Comparison of ENCODE assay signal across 8 cellular contexts in genomic region chr20:1764136-1765033, GRCh38.
DNase-seq lines count a peak whose midpoint lies in the region; ATAC-seq, FAIRE-seq and TF ChIP-seq lines count a peak whose summit lies in the region.

No MANE protein-coding gene starts in this region.

- DNase-seq in NCI-H2171 treated with DMSO at 0.1 percent for 48 hours (lab: John Stamatoyannopoulos, UW), result peak; percentile 86
- DNase-seq in bronchial epithelial cell (ENCODE audit: low read depth), result peak; percentile 75
- peak; percentile 33 for DNase-seq in keratinocyte (ENCODE audit: low read depth, low spot score)
- peak; percentile 22 to 48 (median 32) for DNase-seq in stimulated activated CD4-positive, alpha-beta T cell treated with anti-CD3 and anti-CD28 coated beads, Interleukin-1b, Interleukin-23, amount 100 ng/mL, for 24 hours (ENCODE audit: low read depth in 4 of 4, low spot score in 1 of 4)

- H3K9me3 ChIP-seq in keratinocyte (ENCODE audit: control insufficient read depth, low read depth, low read length), result no peaks in the 10 kb centered on the region

- H3K4me2 ChIP-seq in keratinocyte (ENCODE audit: control insufficient read depth, extremely low read depth, insufficient read depth, low read depth, low read length), result peak overlapping the region; percentile 28

- H3K27me3 ChIP-seq in bronchial epithelial cell (ENCODE audit: control insufficient read depth, insufficient read depth, low read length) (no peaks in the 10 kb centered on the region), keratinocyte (ENCODE audit: control insufficient read depth, extremely low read depth, insufficient read depth, low read length) (no peaks in the 10 kb centered on the region)

- no peak overlapping the region for H3K27ac ChIP-seq in VCaP
- no peak overlapping the region for H3K27ac ChIP-seq in keratinocyte (ENCODE audit: control insufficient read depth, insufficient read depth, low read length)

- no peaks in the 10 kb centered on the region for H4K20me1 ChIP-seq in keratinocyte (ENCODE audit: control insufficient read depth, extremely low read depth, insufficient read depth, low read length)

- dilution Hi-C loops in keratinocyte (cut with MboI; ENCODE audit: extremely low pct_ligation_motif_present, low sequenced_read_pairs), result no loop called here

- H2AFZ ChIP-seq in keratinocyte (ENCODE audit: control insufficient read depth, low read length), result no peak overlapping the region

- H3K9ac ChIP-seq in keratinocyte (ENCODE audit: control insufficient read depth, extremely low read depth, insufficient read depth, low read length), result no peak overlapping the region

- no peaks in the 10 kb centered on the region for H3K9me1 ChIP-seq in keratinocyte (ENCODE audit: control insufficient read depth, extremely low read depth, insufficient read depth, low read length)

- no peak for FAIRE-seq in bronchial epithelial cell (lab: Jason Lieb, UNC)
- peak; percentile 69 for FAIRE-seq in keratinocyte (lab: Jason Lieb, UNC)

- ATAC-seq in HG02885 (IDR thresholded peaks at IDR 0.05; ENCODE audit: poor library complexity, unreplicated experiment), result peak; percentile 74
- no peak for ATAC-seq in GM18520 (IDR thresholded peaks at IDR 0.05; ENCODE audit: unreplicated experiment)

- H3K36me3 ChIP-seq in bronchial epithelial cell (ENCODE audit: control insufficient read depth, insufficient read depth, low read length), result no peaks in the 10 kb centered on the region
- H3K36me3 ChIP-seq in keratinocyte (ENCODE audit: control insufficient read depth in 2 of 2, extremely low read depth in 1 of 2, insufficient read depth in 2 of 2, low read length in 2 of 2), result no peaks in the 10 kb centered on the region

- H3K4me3 ChIP-seq in bronchial epithelial cell (ENCODE audit: low read depth, low read length) (no peak overlapping the region), keratinocyte (ENCODE audit: control insufficient read depth in 2 of 3, extremely low read depth in 1 of 3, insufficient read depth in 2 of 3, low read depth in 1 of 3, low read length in 3 of 3) (no peak overlapping the region)

- no peaks in the 10 kb centered on the region for H3K79me2 ChIP-seq in keratinocyte (ENCODE audit: control insufficient read depth, insufficient read depth, low read length)

- TF ChIP-seq CTCF in GM12874 (IDR thresholded peaks at IDR 0.05; ENCODE audit: insufficient read depth, low read depth, low read length), result peak; percentile 78
- TF ChIP-seq CTCF in VCaP (conservative IDR thresholded peaks at IDR 0.05), result peak; percentile 92
- peak; percentile 86 for TF ChIP-seq CTCF in bronchial epithelial cell (IDR thresholded peaks at IDR 0.05; ENCODE audit: insufficient read depth, low read length, severe bottlenecking)
- peak; percentile 78 to 98 (median 82) for TF ChIP-seq CTCF in keratinocyte (optimal IDR thresholded peaks at IDR 0.05 in 1 of 3, IDR thresholded peaks at IDR 0.05 in 1 of 3, conservative IDR thresholded peaks at IDR 0.05 in 1 of 3; ENCODE audit: extremely low read depth in 1 of 3, insufficient read depth in 2 of 3, low read length in 3 of 3)

- H3K4me1 ChIP-seq in keratinocyte (ENCODE audit: control insufficient read depth, extremely low read depth, insufficient read depth, low read length), result peaks cover 14% of the 10 kb centered on the region

Comparison
In these comparisons a context has a peak if more than half of its experiments do, and no peak if none do; other contexts are left out.
1. DNase-seq: peak in every context shown above with its lines; median percentile 86 in NCI-H2171 treated with DMSO at 0.1 percent for 48 hours; 75 in bronchial epithelial cell; 33 in keratinocyte; 32 in stimulated activated CD4-positive, alpha-beta T cell treated with anti-CD3 and anti-CD28 coated beads, Interleukin-1b, Interleukin-23, amount 100 ng/mL, for 24 hours.